ENCODE assay signal across 26 cellular contexts in the genomic region with DNA sequence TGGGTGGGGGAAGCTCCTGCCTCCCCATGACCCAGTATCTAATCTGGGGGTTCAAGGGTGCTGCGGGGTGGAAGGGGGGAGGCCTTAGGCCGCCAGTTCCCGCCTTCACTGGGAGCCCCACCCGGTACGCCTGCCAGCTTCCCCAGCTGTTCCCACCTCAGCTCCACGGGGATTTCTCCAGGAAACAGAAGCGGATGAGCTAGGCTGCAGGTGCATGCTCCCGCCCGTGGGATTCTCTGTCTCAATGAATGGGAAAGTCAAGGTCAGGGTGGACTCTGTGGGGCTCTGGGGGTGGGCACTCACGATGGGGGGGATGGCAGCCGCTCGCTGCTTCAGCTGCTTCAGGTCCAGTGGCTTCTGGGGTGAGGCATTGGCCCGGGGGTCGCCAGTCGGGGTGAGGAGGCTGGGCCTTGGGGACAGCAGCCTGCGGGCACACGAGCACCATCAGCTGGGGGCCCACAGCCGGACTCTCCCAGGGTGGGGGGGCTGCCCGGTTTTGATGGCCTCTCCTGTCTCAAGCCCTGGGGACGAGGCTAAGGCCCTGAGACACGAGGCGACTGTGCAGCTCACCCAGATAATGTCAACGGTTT.
DNase-seq lines count a peak whose midpoint lies in the region; ATAC-seq and TF ChIP-seq lines count a peak whose summit lies in the region.
"Had no signal": no experiment of that assay in that cellular context is flagged by ENCODE, and none has a peak within 500 bp of the region (broad histone marks: within the 10 kb centered on the region; RNA-seq: fewer than 3 reads in every experiment).

No MANE protein-coding gene starts in this region.

- DNase-seq in heart left ventricle (no peak), left cardiac atrium (no peak), nephron progenitor cell (no peak)
- DNase-seq in activated CD8-positive, alpha-beta T cell treated with anti-CD3 and anti-CD28 coated beads, Interleukin-2, amount 10 ng/mL, durations not matched to agents 7 days and 5 days, result no peak
- DNase-seq: activated B cell treated with CpG ODN at 0.5 μM for 24 hours; activated CD4-positive, alpha-beta T cell treated with anti-CD3 and anti-CD28 coated beads, Interleukin-2, amount 50 U/mL, for 1 hour; activated naive CD4-positive, alpha-beta T cell treated with anti-CD3 and anti-CD28 coated beads, Interleukin-2, amount 10 ng/mL, durations not matched to agents 7 days and 5 days; GM23248; hypothalamus; immature natural killer cell; left lung; naive thymus-derived CD4-positive, alpha-beta T cell; NCI-H1105 treated with DMSO at 0.1 percent for 48 hours; NCI-H1930; NCI-H2227 treated with DMSO at 0.1 percent for 48 hours; stimulated activated CD4-positive, alpha-beta T cell treated with anti-CD3 and anti-CD28 coated beads, Interleukin-12 subunit alpha, Interleukin-12 subunit beta, amount 100 ng/mL, for 4 hours; stimulated activated CD4-positive, alpha-beta T cell treated with anti-CD3 and anti-CD28 coated beads, Interleukin-4, amount 100 ng/mL, for 1 hour had no signal

- TF ChIP-seq POLR2A in heart left ventricle (IDR thresholded peaks at IDR 0.05), result no peak

- H3K4me1 Mint-ChIP-seq in nephron progenitor cell, result peaks cover 11% of the 10 kb centered on the region
- peaks cover 5% of the 10 kb centered on the region for H3K4me1 Mint-ChIP-seq in stimulated activated memory B cell treated with anti-CD40 and anti-IgM and Interleukin-4, amounts not matched to agents 10 μg/mL and 1 μg/mL and 100 μg/mL, for 72 hours
- H3K4me1 Mint-ChIP-seq in activated CD8-positive, alpha-beta T cell treated with anti-CD3 and anti-CD28 coated beads, Interleukin-2, amount 10 ng/mL, durations not matched to agents 7 days and 5 days (ENCODE audit: low read depth), result no peaks in the 10 kb centered on the region
- H3K4me1 Mint-ChIP-seq: activated B cell treated with CpG ODN at 0.5 μM for 24 hours; activated naive CD4-positive, alpha-beta T cell treated with anti-CD3 and anti-CD28 coated beads, Interleukin-2, amount 10 ng/mL, durations not matched to agents 7 days and 5 days had no signal

- peaks cover 0 to 91% (median 36%) of the 10 kb centered on the region in 9 donors for H3K36me3 ChIP-seq in heart left ventricle

- no peak overlapping the region for H3K4me3 Mint-ChIP-seq in nephron progenitor cell
- no peak overlapping the region for H3K4me3 Mint-ChIP-seq in stimulated activated memory B cell treated with anti-CD40 and anti-IgM and Interleukin-4, amounts not matched to agents 10 μg/mL and 1 μg/mL and 100 μg/mL, for 72 hours
- H3K4me3 Mint-ChIP-seq in activated CD8-positive, alpha-beta T cell treated with anti-CD3 and anti-CD28 coated beads, Interleukin-2, amount 10 ng/mL, durations not matched to agents 7 days and 5 days, result no peak overlapping the region
- H3K4me3 Mint-ChIP-seq: activated B cell treated with CpG ODN at 0.5 μM for 24 hours; activated naive CD4-positive, alpha-beta T cell treated with anti-CD3 and anti-CD28 coated beads, Interleukin-2, amount 10 ng/mL, durations not matched to agents 7 days and 5 days; activated T-helper 1 cell treated with anti-CD3 and anti-CD28 coated beads, Interleukin-12 subunit alpha, Interleukin-12 subunit beta, Interleukin-2, Interleukin-4 antibody, amounts not matched to agents 30 ng/mL and 10 ng/mL and 1 ng/mL, durations not matched to agents 14 hours and 24 hours and 36 hours; CD4-positive, alpha-beta memory T cell; immature natural killer cell; mesothelial cell of epicardium; naive thymus-derived CD4-positive, alpha-beta T cell had no signal

- H3K27me3 ChIP-seq in heart left ventricle, result no peaks in the 10 kb centered on the region
- H3K27me3 ChIP-seq: left lung, SJSA1 had no signal

- H3K9me3 ChIP-seq in heart left ventricle, result no peaks in the 10 kb centered on the region
- H3K9me3 ChIP-seq: left lung, SJSA1 had no signal

- CTCF ChIA-PET in activated CD8-positive, alpha-beta T cell treated with anti-CD3 and anti-CD28 coated beads, Interleukin-2, amount 10 ng/mL, durations not matched to agents 7 days and 5 days (lab: Charles Lee), result no interaction called here

- peak overlapping the region in 7 of 12 donors; percentile 4 to 68 (median 15) for H3K27ac ChIP-seq in heart left ventricle
- peak overlapping the region; percentile 31 for H3K27ac ChIP-seq in angular gyrus (ENCODE audit: low read depth, low read length)
- peak overlapping the region; percentile 9 for H3K27ac ChIP-seq in temporal lobe (ENCODE audit: low read depth, low read length)
- H3K27ac ChIP-seq: GM23248, left lung, SJSA1 had no signal

- ATAC-seq in heart left ventricle (no peak), left cardiac atrium (no peak), HG03095 (IDR thresholded peaks at IDR 0.05; ENCODE audit: unreplicated experiment) (no peak)
- ATAC-seq in stimulated activated memory B cell treated with anti-CD40 and anti-IgM and Interleukin-4, amounts not matched to agents 10 μg/mL and 1 μg/mL and 100 μg/mL, for 72 hours, result no peak
- ATAC-seq in activated CD8-positive, alpha-beta T cell treated with anti-CD3 and anti-CD28 coated beads, Interleukin-2, amount 10 ng/mL, durations not matched to agents 7 days and 5 days, result no peak
- ATAC-seq: left lung; naive thymus-derived CD4-positive, alpha-beta T cell had no signal

- H3K9me3 Mint-ChIP-seq in nephron progenitor cell, result no peaks in the 10 kb centered on the region
- no peaks in the 10 kb centered on the region for H3K9me3 Mint-ChIP-seq in stimulated activated memory B cell treated with anti-CD40 and anti-IgM and Interleukin-4, amounts not matched to agents 10 μg/mL and 1 μg/mL and 100 μg/mL, for 72 hours
- no peaks in the 10 kb centered on the region for H3K9me3 Mint-ChIP-seq in activated CD8-positive, alpha-beta T cell treated with anti-CD3 and anti-CD28 coated beads, Interleukin-2, amount 10 ng/mL, durations not matched to agents 7 days and 5 days (ENCODE audit: insufficient read depth)
- H3K9me3 Mint-ChIP-seq: activated B cell treated with CpG ODN at 0.5 μM for 24 hours; activated naive CD4-positive, alpha-beta T cell treated with anti-CD3 and anti-CD28 coated beads, Interleukin-2, amount 10 ng/mL, durations not matched to agents 7 days and 5 days; activated T-helper 1 cell treated with anti-CD3 and anti-CD28 coated beads, Interleukin-12 subunit alpha, Interleukin-12 subunit beta, Interleukin-2, Interleukin-4 antibody, amounts not matched to agents 30 ng/mL and 10 ng/mL and 1 ng/mL, durations not matched to agents 14 hours and 24 hours and 36 hours; CD4-positive, alpha-beta memory T cell; immature natural killer cell; mesothelial cell of epicardium had no signal

- POLR2A ChIA-PET in activated CD8-positive, alpha-beta T cell treated with anti-CD3 and anti-CD28 coated beads, Interleukin-2, amount 10 ng/mL, durations not matched to agents 7 days and 5 days (lab: Charles Lee), result no interaction called here

- TF ChIP-seq CTCF in heart left ventricle (IDR thresholded peaks at IDR 0.05) (no peak), nephron progenitor cell (IDR thresholded peaks at IDR 0.05) (no peak)

- H3K4me1 ChIP-seq in heart left ventricle, result peaks cover 16 to 94% (median 64%) of the 10 kb centered on the region in 12 donors

- H3K27me3 Mint-ChIP-seq in nephron progenitor cell (ENCODE audit: low read depth, poor library complexity), result no peaks in the 10 kb centered on the region
- H3K27me3 Mint-ChIP-seq in stimulated activated memory B cell treated with anti-CD40 and anti-IgM and Interleukin-4, amounts not matched to agents 10 μg/mL and 1 μg/mL and 100 μg/mL, for 72 hours, result no peaks in the 10 kb centered on the region
- no peaks in the 10 kb centered on the region for H3K27me3 Mint-ChIP-seq in activated CD8-positive, alpha-beta T cell treated with anti-CD3 and anti-CD28 coated beads, Interleukin-2, amount 10 ng/mL, durations not matched to agents 7 days and 5 days (ENCODE audit: low read depth)
- H3K27me3 Mint-ChIP-seq: activated B cell treated with CpG ODN at 0.5 μM for 24 hours; activated naive CD4-positive, alpha-beta T cell treated with anti-CD3 and anti-CD28 coated beads, Interleukin-2, amount 10 ng/mL, durations not matched to agents 7 days and 5 days; CD4-positive, alpha-beta memory T cell; naive thymus-derived CD4-positive, alpha-beta T cell had no signal

- H3K4me3 ChIP-seq in heart left ventricle, result no peak overlapping the region
- H3K4me3 ChIP-seq: coronary artery, GM23248, left lung, SJSA1 had no signal

- H3K36me3 Mint-ChIP-seq in nephron progenitor cell (ENCODE audit: low read depth), result no peaks in the 10 kb centered on the region
- peaks cover 35% of the 10 kb centered on the region for H3K36me3 Mint-ChIP-seq in stimulated activated memory B cell treated with anti-CD40 and anti-IgM and Interleukin-4, amounts not matched to agents 10 μg/mL and 1 μg/mL and 100 μg/mL, for 72 hours
- peaks cover 2% of the 10 kb centered on the region for H3K36me3 Mint-ChIP-seq in activated CD8-positive, alpha-beta T cell treated with anti-CD3 and anti-CD28 coated beads, Interleukin-2, amount 10 ng/mL, durations not matched to agents 7 days and 5 days (ENCODE audit: low read depth)

- 45 to 70% (median 54%) methylated on average over 8 to 23 of the region's 23 CpGs for WGBS in heart left ventricle, 4 donors

- intact Hi-C loops in heart left ventricle (cut with DNase I) (loop anchor here in 1 of 10 donors (10.0 kb wide), 1 partner anchor 401 kb away; no protein-coding TSS in a partner anchor), left cardiac atrium (cut with DNase I) (loop anchor here (10.0 kb wide), 2 partner anchors 61 to 91 kb away; no protein-coding TSS in a partner anchor)

- H3K27ac Mint-ChIP-seq in nephron progenitor cell, result peak overlapping the region; percentile 81
- H3K27ac Mint-ChIP-seq in stimulated activated memory B cell treated with anti-CD40 and anti-IgM and Interleukin-4, amounts not matched to agents 10 μg/mL and 1 μg/mL and 100 μg/mL, for 72 hours, result no peak overlapping the region
- no peak overlapping the region for H3K27ac Mint-ChIP-seq in activated CD8-positive, alpha-beta T cell treated with anti-CD3 and anti-CD28 coated beads, Interleukin-2, amount 10 ng/mL, durations not matched to agents 7 days and 5 days
- H3K27ac Mint-ChIP-seq: activated B cell treated with CpG ODN at 0.5 μM for 24 hours; activated naive CD4-positive, alpha-beta T cell treated with anti-CD3 and anti-CD28 coated beads, Interleukin-2, amount 10 ng/mL, durations not matched to agents 7 days and 5 days; activated T-helper 1 cell treated with anti-CD3 and anti-CD28 coated beads, Interleukin-12 subunit alpha, Interleukin-12 subunit beta, Interleukin-2, Interleukin-4 antibody, amounts not matched to agents 30 ng/mL and 10 ng/mL and 1 ng/mL, durations not matched to agents 14 hours and 24 hours and 36 hours had no signal
